In the genomic region with DNA sequence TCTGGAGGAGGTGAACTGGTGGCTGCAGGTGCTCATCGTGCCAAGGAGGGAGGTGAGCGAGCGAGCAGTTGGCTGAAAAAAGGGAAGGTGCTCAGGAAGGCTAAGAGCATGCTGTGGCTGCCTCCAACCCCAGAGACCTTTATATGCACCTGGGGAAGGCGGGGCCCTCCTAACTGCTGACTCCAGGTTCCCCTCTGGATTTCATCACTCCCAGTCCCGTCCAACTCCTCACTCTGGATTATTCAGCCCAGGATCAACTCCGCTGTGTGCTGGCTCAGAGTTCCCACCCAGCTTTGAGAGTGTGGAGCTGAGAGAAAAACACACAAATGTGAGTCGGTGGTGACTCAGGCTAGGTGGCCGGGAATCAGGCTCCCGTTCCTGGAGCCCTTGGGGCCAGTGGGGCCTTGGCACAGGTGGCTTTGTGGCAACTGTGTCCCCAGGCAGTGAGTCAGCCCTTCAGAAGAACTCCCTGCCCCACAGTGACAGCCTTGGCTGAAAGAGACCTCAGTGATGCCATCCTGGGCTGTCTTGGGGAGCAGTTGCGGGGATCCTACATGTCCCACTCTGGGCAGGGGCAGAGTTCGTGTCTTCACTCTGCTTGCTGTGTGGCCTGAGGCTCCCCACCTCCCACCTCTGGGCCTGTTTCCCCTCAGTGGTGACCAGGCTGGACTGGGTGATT, we compare ENCODE assay signal across 14 cellular contexts. TPM values are rescaled to one million over a fixed set of nuclear protein-coding genes. Genes with fewer than 3 reads are reported as not detected.
A peak's percentile ranks its signal among the peaks of the same experiment; 100 is the strongest.
DNase-seq lines count a peak whose midpoint lies in the region; ATAC-seq and TF ChIP-seq lines count a peak whose summit lies in the region.
"Not testable (repeated sequence)": the region's sequence is repeated elsewhere in the genome, so short reads cannot be mapped to it uniquely, and the experiment has no call there.
"Had no signal": no experiment of that assay in that cellular context is flagged by ENCODE, and none has a peak within 500 bp of the region (broad histone marks: within the 10 kb centered on the region; RNA-seq: fewer than 3 reads in every experiment).

No MANE protein-coding gene starts in this region.

- DNase-seq in Daoy (ENCODE audit: low read depth) (peak; percentile 12), PC-9 (peak; percentile 77 to 87), astrocyte of the hippocampus (ENCODE audit: low read depth, low spot score) (peak; percentile 2)
- not testable (repeated sequence) for DNase-seq in left lobe of liver (ENCODE audit: low spot score); mucosa of descending colon; upper lobe of right lung

- 0 out of 2 replicates have a peak overlapping the region, but pooled peaks have one; percentile 34 for H3K27ac ChIP-seq in PC-9
- H3K27ac ChIP-seq in upper lobe of right lung = not testable (repeated sequence)

- H3K9me2 ChIP-seq in PC-9 (ENCODE audit: insufficient read depth) = not testable (repeated sequence)

- H3K4me2 ChIP-seq in PC-9 = peak overlapping the region; percentile 34; the same call in 1 of the 2 replicates

- intact Hi-C loops in PC-9 (cut with micrococcal nuclease; ENCODE audit: unreplicated experiment); mucosa of descending colon (cut with DNase I, micrococcal nuclease); upper lobe of right lung (cut with DNase I): not testable (repeated sequence)

- CTCF ChIA-PET in PC-9 (lab: Charles Lee) = not testable (repeated sequence)

- POLR2A ChIA-PET in PC-9 (lab: Charles Lee; ENCODE audit: unreplicated experiment) = not testable (repeated sequence)

- not testable (repeated sequence) for BruUV-seq in PC-9 (replicated peaks; lab: Mats Ljungman, UMichigan)

- not testable (repeated sequence) for H3K9me3 ChIP-seq in PC-9 (ENCODE audit: insufficient read depth, low read depth); mucosa of descending colon; upper lobe of right lung

- H3K4me1 ChIP-seq in PC-9 (replicated peaks; ENCODE audit: insufficient read depth); mucosa of descending colon (ENCODE audit: low read depth); upper lobe of right lung: not testable (repeated sequence)

- ATAC-seq in esophagus mucosa (peak; percentile 96), left lobe of liver (peak; percentile 60), mucosa of descending colon (peak; percentile 11), upper lobe of right lung (peak; percentile 76)

- H2AFZ ChIP-seq in PC-9 = not testable (repeated sequence)

- not testable (repeated sequence) for H3K27me3 ChIP-seq in PC-9 (ENCODE audit: insufficient read depth, low read depth); upper lobe of right lung

- not testable (repeated sequence) for H3F3A ChIP-seq in PC-9 (ENCODE audit: insufficient read depth, low read depth)

- H4K20me1 ChIP-seq in PC-9 (ENCODE audit: insufficient read depth) = not testable (repeated sequence)

- H3K36me3 ChIP-seq in PC-9 (ENCODE audit: low read depth); mucosa of descending colon (ENCODE audit: low read depth); upper lobe of right lung: not testable (repeated sequence)

- H3K79me2 ChIP-seq in PC-9 (ENCODE audit: low read depth) = not testable (repeated sequence)

- not testable (repeated sequence) for TF ChIP-seq CTCF in PC-9 (conservative IDR thresholded peaks at IDR 0.05); mucosa of descending colon (IDR thresholded peaks at IDR 0.05); upper lobe of right lung (IDR thresholded peaks at IDR 0.05)

- not testable (repeated sequence) for H3K4me3 ChIP-seq in PC-9, mucosa of descending colon, upper lobe of right lung

RNA-seq across cellular contexts. Expression of a gene that starts 37.2 kb away (rescaled TPM):
- total RNA-seq in Daoy (2014; rRNA removed; shearing (Covaris generic)) = not detected in 2 replicates
- total RNA-seq in PC-9 (2021) (6.5 and 9.8 TPM in 2 replicates), esophagus mucosa (14.3 TPM), left lobe of liver (not detected), mucosa of descending colon (10 to 100 TPM; 14.3 to 55.3 (median 26.6) TPM), upper lobe of right lung (not detected)
- total RNA-seq: B cell; Caco-2; CD4-positive, CD25-positive, alpha-beta regulatory T cell; CD8-positive, alpha-beta T cell; GM23248; H1; H7 had no signal

Comparison
In these comparisons a context has a peak if more than half of its experiments do, and no peak if none do; other contexts are left out.
1. ATAC-seq: peak in every context shown above with its lines; median percentile 96 in esophagus mucosa; 76 in upper lobe of right lung; 60 in left lobe of liver; 11 in mucosa of descending colon.